In the genomic region with DNA sequence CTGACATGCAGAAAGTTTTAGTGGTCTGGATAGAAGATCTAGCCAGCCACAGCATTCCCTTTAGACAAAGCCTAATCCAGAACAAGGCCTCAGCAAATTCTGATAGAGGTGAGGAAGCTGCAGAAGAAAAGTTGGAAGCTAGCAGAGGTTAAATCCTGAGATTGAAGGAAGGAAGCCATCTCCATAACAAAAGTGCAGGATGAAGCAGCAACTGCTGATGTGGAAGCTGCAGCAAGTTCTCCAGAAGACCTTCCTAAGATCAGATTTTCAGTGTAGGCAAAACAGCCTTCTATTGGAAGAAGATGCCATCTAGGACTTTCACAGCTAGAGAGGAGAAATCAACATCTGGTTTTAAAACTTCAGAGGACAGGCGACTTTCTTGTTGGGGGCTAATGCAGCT, we compare ENCODE assay signal across 24 cellular contexts.
A peak's percentile ranks its signal among the peaks of the same experiment; 100 is the strongest.
DNase-seq lines count a peak whose midpoint lies in the region; ATAC-seq and TF ChIP-seq lines count a peak whose summit lies in the region.
"Had no signal": no experiment of that assay in that cellular context is flagged by ENCODE, and none has a peak within 500 bp of the region (broad histone marks: within the 10 kb centered on the region; RNA-seq: fewer than 3 reads in every experiment).

No MANE protein-coding gene starts in this region.

- H3K27ac ChIP-seq in DOHH2 (ENCODE audit: low read depth, low read length) (no peak overlapping the region), left lung (peak overlapping the region; percentile 3 to 85), sigmoid colon (peak overlapping the region; percentile 20 to 85 (median 58)), SJCRH30 (no peak overlapping the region)
- H3K27ac ChIP-seq: upper lobe of right lung had no signal

- H3K36me3 ChIP-seq in DOHH2 (ENCODE audit: control insufficient read depth, low read length) = no peaks in the 10 kb centered on the region
- H3K36me3 ChIP-seq in left lung = no peaks in the 10 kb centered on the region
- H3K36me3 ChIP-seq in sigmoid colon = no peaks in the 10 kb centered on the region
- H3K36me3 ChIP-seq in SJCRH30 = no peaks in the 10 kb centered on the region
- H3K36me3 ChIP-seq: stomach, upper lobe of right lung had no signal

- peaks cover 79% of the 10 kb centered on the region for H3K79me2 ChIP-seq in DOHH2 (ENCODE audit: control insufficient read depth, low read length)

- no peaks in the 10 kb centered on the region for H3K9me3 Mint-ChIP-seq in activated CD4-positive, alpha-beta T cell treated with anti-CD3 and anti-CD28 coated beads for 36 hours (ENCODE audit: low read depth)
- H3K9me3 Mint-ChIP-seq: activated T-helper 2 cell treated with anti-CD3 and anti-CD28 coated beads, Interferon-gamma antibody, Interleukin-2, Interleukin-4, amounts not matched to agents 10 μg/mL and 5 μg/mL and 100 μg/mL, durations not matched to agents 14 hours and 24 hours and 36 hours; neural crest cell had no signal

- peak; percentile 24 for DNase-seq in RPMI8226
- DNase-seq in left lung = no peak
- DNase-seq in sigmoid colon = no peak
- DNase-seq in activated CD4-positive, alpha-beta T cell treated with anti-CD3 and anti-CD28 coated beads for 36 hours = no peak
- no peak for DNase-seq in SJCRH30
- DNase-seq in activated T-cell treated with anti-CD3 and anti-CD28 coated beads, Interleukin-2, amount 50 U/mL, for 1 hour = no peak
- no peak for DNase-seq in NCI-H345 treated with DMSO at 0.1 percent for 48 hours (lab: John Stamatoyannopoulos, UW; ENCODE audit: unreplicated experiment)
- DNase-seq: activated CD4-positive, alpha-beta T cell treated with anti-CD3 and anti-CD28 coated beads, Interleukin-2, amount 50 U/mL, for 1 hour; C1 segment of cervical spinal cord; DMS79 treated with DMSO at 0.1 percent for 48 hours; H7; midbrain; NCI-H1092 treated with DMSO at 0.1 percent for 48 hours; NCI-H1930; NCI-H748 treated with DMSO at 0.1 percent for 48 hours; SK-N-SH; stomach; T-helper 2 cell; upper lobe of right lung had no signal

- no peak for ATAC-seq in left lung
- ATAC-seq in activated CD4-positive, alpha-beta T cell treated with anti-CD3 and anti-CD28 coated beads for 36 hours = no peak
- ATAC-seq: sciatic nerve, upper lobe of right lung had no signal

- intact Hi-C loops in left lung (cut with DNase I) (no loop called here), sigmoid colon (cut with DNase I) (loop anchor here (5.0 kb wide), 1 partner anchor 37 kb away; no protein-coding TSS in a partner anchor)
- intact Hi-C loops in activated CD4-positive, alpha-beta T cell treated with anti-CD3 and anti-CD28 coated beads for 36 hours (cut with DNase I, micrococcal nuclease) = no loop called here

- H3F3A ChIP-seq in DOHH2 (ENCODE audit: control insufficient read depth, insufficient read depth) = no peaks in the 10 kb centered on the region

- peaks cover 74% of the 10 kb centered on the region for H3K4me1 ChIP-seq in DOHH2 (ENCODE audit: control insufficient read depth, low read length)
- peaks cover 30 to 57% of the 10 kb centered on the region in 2 donors for H3K4me1 ChIP-seq in left lung
- H3K4me1 ChIP-seq in sigmoid colon = peaks cover 0 to 72% (median 62%) of the 10 kb centered on the region in 4 donors
- peaks cover 6% of the 10 kb centered on the region for H3K4me1 ChIP-seq in SJCRH30

- TF ChIP-seq POLR2A in sigmoid colon (IDR thresholded peaks at IDR 0.05) = no peak

- H3K4me3 ChIP-seq in DOHH2 (ENCODE audit: low read length) (no peak overlapping the region), left lung (no peak overlapping the region), sigmoid colon (no peak overlapping the region), SJCRH30 (no peak overlapping the region)
- H3K4me3 ChIP-seq: stomach, upper lobe of right lung had no signal

- POLR2A ChIA-PET in activated CD4-positive, alpha-beta T cell treated with anti-CD3 and anti-CD28 coated beads for 36 hours (lab: Charles Lee) = no interaction called here

- H3K9me2 ChIP-seq in DOHH2 (replicated peaks; ENCODE audit: control insufficient read depth, low read length) = no peaks in the 10 kb centered on the region
- H3K9me2 ChIP-seq: SK-N-SH had no signal

- H3K27me3 Mint-ChIP-seq in activated CD4-positive, alpha-beta T cell treated with anti-CD3 and anti-CD28 coated beads for 36 hours = peaks cover 17% of the 10 kb centered on the region

- H3K4me2 ChIP-seq in DOHH2 (ENCODE audit: low read length) = peak overlapping the region; percentile 22; the same call in 1 of the 2 replicates
- H3K4me2 ChIP-seq: SK-N-SH had no signal

- no peaks in the 10 kb centered on the region for H3K36me3 Mint-ChIP-seq in activated CD4-positive, alpha-beta T cell treated with anti-CD3 and anti-CD28 coated beads for 36 hours (ENCODE audit: low read depth)
- H3K36me3 Mint-ChIP-seq: activated naive CD8-positive, alpha-beta T cell had no signal

- no peaks in the 10 kb centered on the region; the same call in 1 of the 2 replicates for H4K20me1 ChIP-seq in DOHH2 (ENCODE audit: control insufficient read depth, insufficient read depth, low read depth, low read length)

- H3K4me3 Mint-ChIP-seq in activated CD4-positive, alpha-beta T cell treated with anti-CD3 and anti-CD28 coated beads for 36 hours = no peak overlapping the region
- H3K4me3 Mint-ChIP-seq: activated naive CD8-positive, alpha-beta T cell; neural crest cell had no signal

- H3K4me1 Mint-ChIP-seq in activated CD4-positive, alpha-beta T cell treated with anti-CD3 and anti-CD28 coated beads for 36 hours = peaks cover 6% of the 10 kb centered on the region

- H3K27ac Mint-ChIP-seq in activated CD4-positive, alpha-beta T cell treated with anti-CD3 and anti-CD28 coated beads for 36 hours = no peak overlapping the region
- H3K27ac Mint-ChIP-seq: activated naive CD8-positive, alpha-beta T cell; activated T-helper 2 cell treated with anti-CD3 and anti-CD28 coated beads, Interferon-gamma antibody, Interleukin-2, Interleukin-4, amounts not matched to agents 10 μg/mL and 5 μg/mL and 100 μg/mL, durations not matched to agents 14 hours and 24 hours and 36 hours had no signal

- CTCF ChIA-PET in activated CD4-positive, alpha-beta T cell treated with anti-CD3 and anti-CD28 coated beads for 36 hours (lab: Charles Lee) = interaction anchor here (1.0 kb wide), 1 partner anchor 50 kb away, joined by 3 read pairs; no protein-coding TSS in a partner anchor

- no peak for TF ChIP-seq EP300 in sigmoid colon (IDR thresholded peaks at IDR 0.05)

- 95% methylated on average over 1 of the region's 1 CpG for WGBS in sigmoid colon, 2 donors

- no peaks in the 10 kb centered on the region for H3K27me3 ChIP-seq in DOHH2 (ENCODE audit: control insufficient read depth, low read length)
- H3K27me3 ChIP-seq in left lung = no peaks in the 10 kb centered on the region
- no peaks in the 10 kb centered on the region for H3K27me3 ChIP-seq in sigmoid colon
- H3K27me3 ChIP-seq in SJCRH30 = no peaks in the 10 kb centered on the region
- H3K27me3 ChIP-seq: stomach, upper lobe of right lung had no signal

- no peaks in the 10 kb centered on the region for H3K9me3 ChIP-seq in DOHH2 (ENCODE audit: control insufficient read depth, insufficient read depth, low read length)
- H3K9me3 ChIP-seq in left lung = no peaks in the 10 kb centered on the region
- no peaks in the 10 kb centered on the region for H3K9me3 ChIP-seq in sigmoid colon
- H3K9me3 ChIP-seq in SJCRH30 (replicated peaks) = no peaks in the 10 kb centered on the region
- H3K9me3 ChIP-seq: SK-N-SH, stomach, upper lobe of right lung had no signal

- no peak for TF ChIP-seq CTCF in DOHH2 (IDR thresholded peaks at IDR 0.05; ENCODE audit: low read depth, low read length, poor library complexity, severe bottlenecking)
- no peak for TF ChIP-seq CTCF in left lung (IDR thresholded peaks at IDR 0.05)
- TF ChIP-seq CTCF in sigmoid colon (IDR thresholded peaks at IDR 0.05) = no peak

Comparison
In these comparisons a context has a peak if more than half of its experiments do, and no peak if none do; other contexts are left out.
1. H3K27ac ChIP-seq: peak in left lung (2 of 2) and sigmoid colon (4 of 4); none in DOHH2 (single experiment) and SJCRH30 (single experiment).